Comparison of ENCODE assay signal across 7 cellular contexts in the genomic region with DNA sequence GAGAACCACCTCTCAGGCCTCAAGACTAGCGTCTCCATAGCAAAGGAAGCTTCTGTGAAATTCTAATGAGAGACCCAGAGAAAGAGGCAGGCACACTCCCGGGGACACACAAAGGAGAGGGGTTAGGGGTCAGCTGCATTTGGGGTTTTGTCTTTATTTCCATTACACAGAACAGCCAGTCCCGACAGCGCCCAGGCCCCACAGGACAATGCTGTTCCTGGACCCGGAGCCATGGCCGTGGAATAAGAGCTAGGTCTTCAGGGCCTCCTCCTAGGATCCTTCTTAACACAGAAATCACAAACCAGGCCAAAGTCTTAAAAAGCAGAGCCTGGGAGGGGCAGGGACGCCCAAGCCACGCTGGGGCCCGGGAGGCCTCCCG. TPM values are rescaled to one million over a fixed set of nuclear protein-coding genes. Genes with fewer than 3 reads are reported as not detected.
DNase-seq lines count a peak whose midpoint lies in the region; ATAC-seq, FAIRE-seq and TF ChIP-seq lines count a peak whose summit lies in the region.

No MANE protein-coding gene starts in this region.

- H3K9me1 ChIP-seq in keratinocyte (ENCODE audit: control insufficient read depth, extremely low read depth, insufficient read depth, low read length): peaks cover 2% of the 10 kb centered on the region

- H3K4me1 ChIP-seq in HUES6 (ENCODE audit: control insufficient read depth, insufficient read depth, low read length) (peaks cover 18% of the 10 kb centered on the region), adipocyte (ENCODE audit: control insufficient read depth, insufficient read depth, low read length) (peaks cover 9% of the 10 kb centered on the region), keratinocyte (ENCODE audit: control insufficient read depth, extremely low read depth, insufficient read depth, low read length) (peaks cover 33% of the 10 kb centered on the region), stomach (peaks cover 19 to 37% (median 29%) of the 10 kb centered on the region in 4 donors)

- TF ChIP-seq POLR2A in stomach (IDR thresholded peaks at IDR 0.05): no peak

- WGBS in stomach, 5 donors: 37 to 66% (median 39%) methylated on average over 2 to 10 of the region's 10 CpGs

- intact Hi-C loops in stomach (cut with DNase I; ENCODE audit: low total_unique reads): no loop called here

- ATAC-seq in HG02973 (IDR thresholded peaks at IDR 0.05; ENCODE audit: unreplicated experiment): no peak

- no peak for FAIRE-seq in keratinocyte (lab: Jason Lieb, UNC)

- no peak for DNase-seq in adipocyte (ENCODE audit: low read depth)
- DNase-seq in keratinocyte (ENCODE audit: low read depth, low spot score): no peak
- DNase-seq in stomach: no peak
- DNase-seq in CD1c-positive myeloid dendritic cell (ENCODE audit: extremely low spot score): no peak
- no peak for DNase-seq in central memory CD4-positive, alpha-beta T cell

- no peak overlapping the region for H3K27ac ChIP-seq in HUES6 (ENCODE audit: low read depth, low read length)
- H3K27ac ChIP-seq in keratinocyte (ENCODE audit: control insufficient read depth, insufficient read depth, low read length): peak overlapping the region; percentile 93
- peak overlapping the region; percentile 68 to 84 (median 83) for H3K27ac ChIP-seq in stomach

- H3K27me3 ChIP-seq in HUES6 (ENCODE audit: control insufficient read depth, insufficient read depth, low read length) (peaks cover 7% of the 10 kb centered on the region; the same call in 1 of the 2 replicates), adipocyte (replicated peaks; ENCODE audit: control insufficient read depth, insufficient read depth, low read length) (peaks cover 21% of the 10 kb centered on the region), keratinocyte (ENCODE audit: control insufficient read depth, extremely low read depth, insufficient read depth, low read length) (no peaks in the 10 kb centered on the region), stomach (peaks cover 0 to 5% (median 0%) of the 10 kb centered on the region in 3 donors)

- H3K79me2 ChIP-seq in keratinocyte (ENCODE audit: control insufficient read depth, insufficient read depth, low read length): no peaks in the 10 kb centered on the region

- peak overlapping the region; percentile 75 for H2AFZ ChIP-seq in keratinocyte (ENCODE audit: control insufficient read depth, low read length)

- no peak for TF ChIP-seq EP300 in stomach (IDR thresholded peaks at IDR 0.05)

- no peak for TF ChIP-seq CTCF in keratinocyte (optimal IDR thresholded peaks at IDR 0.05 in 1 of 3, IDR thresholded peaks at IDR 0.05 in 1 of 3, conservative IDR thresholded peaks at IDR 0.05 in 1 of 3; ENCODE audit: extremely low read depth in 1 of 3, insufficient read depth in 2 of 3, low read length in 3 of 3)
- TF ChIP-seq CTCF in stomach (IDR thresholded peaks at IDR 0.05): no peak

- H3K4me3 ChIP-seq in HUES6 (ENCODE audit: low read depth, low read length) (peak overlapping the region; percentile 66), adipocyte (ENCODE audit: low read length) (peak overlapping the region; percentile 40), keratinocyte (ENCODE audit: control insufficient read depth in 2 of 3, extremely low read depth in 1 of 3, insufficient read depth in 2 of 3, low read depth in 1 of 3, low read length in 3 of 3) (peak overlapping the region in 2 of 3 experiments; percentile 24 to 30), stomach (peak overlapping the region; percentile 42 to 55 (median 48))

- peak overlapping the region; percentile 90 for H3K4me2 ChIP-seq in keratinocyte (ENCODE audit: control insufficient read depth, extremely low read depth, insufficient read depth, low read depth, low read length)

- H3K36me3 ChIP-seq in HUES6 (ENCODE audit: control insufficient read depth, insufficient read depth, low read length) (no peaks in the 10 kb centered on the region), adipocyte (ENCODE audit: control insufficient read depth, insufficient read depth, low read length, severe bottlenecking) (no peaks in the 10 kb centered on the region), keratinocyte (ENCODE audit: control insufficient read depth in 2 of 2, extremely low read depth in 1 of 2, insufficient read depth in 2 of 2, low read length in 2 of 2) (peaks cover 0 to 3% of the 10 kb centered on the region in 2 experiments), stomach (peaks cover 0 to 2% (median 0%) of the 10 kb centered on the region in 4 donors)

- H3K9ac ChIP-seq in HUES6 (ENCODE audit: low read length): peak overlapping the region; percentile 39
- H3K9ac ChIP-seq in adipocyte (ENCODE audit: low read length): peak overlapping the region; percentile 59
- H3K9ac ChIP-seq in keratinocyte (ENCODE audit: control insufficient read depth, extremely low read depth, insufficient read depth, low read length): peak overlapping the region; percentile 84

- dilution Hi-C loops in keratinocyte (cut with MboI; ENCODE audit: extremely low pct_ligation_motif_present, low sequenced_read_pairs): no loop called here

- H4K20me1 ChIP-seq in keratinocyte (ENCODE audit: control insufficient read depth, extremely low read depth, insufficient read depth, low read length): no peaks in the 10 kb centered on the region

- no peaks in the 10 kb centered on the region for H3K9me3 ChIP-seq in HUES6 (ENCODE audit: control insufficient read depth, insufficient read depth, low read depth, low read length)
- H3K9me3 ChIP-seq in adipocyte (ENCODE audit: control insufficient read depth, low read length): no peaks in the 10 kb centered on the region
- no peaks in the 10 kb centered on the region for H3K9me3 ChIP-seq in keratinocyte (ENCODE audit: control insufficient read depth, low read depth, low read length)
- no peaks in the 10 kb centered on the region for H3K9me3 ChIP-seq in stomach

RNA-seq across cellular contexts. Expression of a gene that starts 22.8 kb away (rescaled TPM):
- polyA plus RNA-seq in keratinocyte (16.2 to 27.1 TPM (median 18.6 TPM) in 3 replicates), stomach (10 to 100 TPM; 14.1 to 28.8 (median 18.2) TPM)
- polyA plus RNA-seq in keratinocyte (2011; ENCODE audit: low read depth): 7.2 TPM
- polyA plus RNA-seq in keratinocyte (2011; cell fraction: cytosol; rRNA removed): 11.9 and 22.2 TPM in 2 replicates
- 30.2 and 37.8 TPM in 2 replicates for polyA plus RNA-seq in keratinocyte (2011; cell fraction: nucleus; rRNA removed)
- polyA plus RNA-seq in keratinocyte (2012; ENCODE audit: low replicate concordance): 13.3 and 22.3 TPM in 2 replicates
- 12.6 to 18.9 TPM (median 14.5 TPM) in 3 replicates for polyA minus RNA-seq in keratinocyte
- 25.1 TPM for polyA minus RNA-seq in keratinocyte (2011; cell fraction: cytosol; rRNA and poly(A)+ RNA removed)
- 10.9 and 12.5 TPM in 2 replicates for polyA minus RNA-seq in keratinocyte (2011; cell fraction: nucleus; rRNA and poly(A)+ RNA removed)
- 100 to 1,000 TPM in 1 of 5 donors, 10 to 100 TPM in 4; 16.5 to 172 (median 32.4) TPM for total RNA-seq in stomach
